In genomic region chr5:131170540-131171275, GRCh38 we compare ENCODE assay signal across 8 cellular contexts. TPM values are rescaled to one million over a fixed set of nuclear protein-coding genes. Genes with fewer than 3 reads are reported as not detected.
DNase-seq lines count a peak whose midpoint lies in the region; ATAC-seq, FAIRE-seq and TF ChIP-seq lines count a peak whose summit lies in the region.

TSS of gene LYRM7 (plus strand) at chr5:131170944. CDS start at chr5:131171021, 77 bp downstream.

- H3K4me2 ChIP-seq in HepG2 (ENCODE audit: low read depth, low read length) = peak within 1 kb of the TSS; percentile 90

- H4K20me1 ChIP-seq in HepG2 (ENCODE audit: insufficient read depth, low read length) = no peaks in the 10 kb centered on the region

- H2AFZ ChIP-seq in HepG2 (ENCODE audit: low read length) = peak within 1 kb of the TSS; percentile 61

- CTCF ChIA-PET in HepG2 (lab: Yijun Ruan, JAX; ENCODE audit: low intra/inter-chr PET ratio, low total read pairs) = no interaction called here

- peak; percentile 76 to 81 for TF ChIP-seq POLR2A in HepG2 (IDR thresholded peaks at IDR 0.05; ENCODE audit: insufficient read depth in 1 of 2, low read depth in 2 of 2, low read length in 2 of 2)

- peak; percentile 99 for ATAC-seq in GM19395 (IDR thresholded peaks at IDR 0.05; ENCODE audit: unreplicated experiment)
- peak; percentile 96 for ATAC-seq in HG03565 (IDR thresholded peaks at IDR 0.05; ENCODE audit: unreplicated experiment)
- peak; percentile 99 for ATAC-seq in HepG2

- H3K9ac ChIP-seq in HepG2 (ENCODE audit: insufficient read depth, low read depth, low read length) = peak within 1 kb of the TSS; percentile 92

- POLR2A ChIA-PET in HepG2 (lab: Yijun Ruan, JAX) = no interaction called here

- peak within 1 kb of the TSS; percentile 78 for H3K27ac ChIP-seq in C4-2B
- peak within 1 kb of the TSS; percentile 78 for H3K27ac ChIP-seq in HepG2 (ENCODE audit: extremely low read length, insufficient read depth, low read length)

- H3K27me3 ChIP-seq in HepG2 (ENCODE audit: control insufficient read depth in 1 of 2, insufficient read depth in 2 of 2, low read length in 2 of 2) = no peaks in the 10 kb centered on the region; a peak in 1 of 5 replicates

- in situ Hi-C loops in HepG2 (cut with HindIII; ENCODE audit: extremely low pct_ligation_motif_present, low pct_unique_long_range_greater_than_20kb) = loop anchor here (5.0 kb wide), 1 partner anchor 212 kb away; no protein-coding TSS in a partner anchor

- BruUV-seq in HepG2 (replicated peaks; lab: Mats Ljungman, UMichigan) = no TSS peak

- H3K79me2 ChIP-seq in HepG2 (ENCODE audit: insufficient read depth, low read length) = peaks cover 11% of the 10 kb centered on the region

- H3K4me1 ChIP-seq in HepG2 (ENCODE audit: insufficient read depth, low read length) = peaks cover 29% of the 10 kb centered on the region

- TF ChIP-seq EP300 in HepG2 (IDR thresholded peaks at IDR 0.05; ENCODE audit: low read depth in 2 of 2, low read length in 2 of 2) (no peak), HepG2 (CRISPR knock-in tag; IDR thresholded peaks at IDR 0.05; ENCODE audit: borderline replicate concordance) (no peak; the same call in 1 of the 2 replicates)

- 2% methylated on average over 34 of the region's 42 CpGs for WGBS in HepG2 (ENCODE audit: low lambda C conversion rate)

- no peaks in the 10 kb centered on the region for H3K9me3 ChIP-seq in HepG2 (ENCODE audit: low read length)

- TF ChIP-seq CTCF in C4-2B (conservative IDR thresholded peaks at IDR 0.05) = no peak
- no peak for TF ChIP-seq CTCF in HepG2 (CRISPR knock-in tag; IDR thresholded peaks at IDR 0.05)

- DNase-seq in NCI-H774 (lab: John Stamatoyannopoulos, UW) (peak; percentile 99), dermis blood vessel endothelial cell (peak; percentile 100), HepG2 (ENCODE audit: low spot score) (peak; percentile 99)
- peak; percentile 91 to 94 for DNase-seq in activated CD4-positive, alpha-beta T cell treated with anti-CD3 and anti-CD28 coated beads, Interleukin-2, amount 50 U/mL, for 4 hours
- DNase-seq in stimulated activated CD4-positive, alpha-beta T cell treated with anti-CD3 and anti-CD28 coated beads, Interleukin-4, amount 100 ng/mL, for 1 hour = peak; percentile 88

- H3K36me3 ChIP-seq in HepG2 (replicated peaks in 1 of 2; ENCODE audit: control insufficient read depth in 1 of 2, insufficient read depth in 2 of 2, low read length in 2 of 2) = no peaks in the 10 kb centered on the region

- H3K4me3 ChIP-seq in HepG2 (replicated peaks in 1 of 3; ENCODE audit: insufficient read depth in 1 of 3, low read depth in 2 of 3, low read length in 3 of 3) = peak within 1 kb of the TSS; percentile 65 to 84 (median 82)

- intact Hi-C loops in HepG2 (cut with micrococcal nuclease; ENCODE audit: unreplicated experiment) = no loop called here

- peak; percentile 99 for FAIRE-seq in HepG2 (lab: Jason Lieb, UNC)

- TF ChIP-seq RAD21 in HepG2 (CRISPR knock-in tag; IDR thresholded peaks at IDR 0.05) = 0 out of 2 replicates have a peak, but pooled peaks have one; percentile 11

TF ChIP-seq in HepG2, 621 proteins besides CTCF, POLR2A, EP300 and RAD21 (continues in another document):
- no peak for TF ChIP-seq FLYWCH1 (CRISPR knock-in tag; IDR thresholded peaks at IDR 0.05)
- TF ChIP-seq, protein P1, sequence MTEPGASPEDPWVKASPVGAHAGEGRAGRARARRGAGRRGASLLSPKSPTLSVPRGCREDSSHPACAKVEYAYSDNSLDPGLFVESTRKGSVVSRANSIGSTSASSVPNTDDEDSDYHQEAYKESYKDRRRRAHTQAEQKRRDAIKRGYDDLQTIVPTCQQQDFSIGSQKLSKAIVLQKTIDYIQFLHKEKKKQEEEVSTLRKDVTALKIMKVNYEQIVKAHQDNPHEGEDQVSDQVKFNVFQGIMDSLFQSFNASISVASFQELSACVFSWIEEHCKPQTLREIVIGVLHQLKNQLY (CRISPR knock-in tag; IDR thresholded peaks at IDR 0.05) = no peak
- TF ChIP-seq ESRRA (CRISPR knock-in tag; IDR thresholded peaks at IDR 0.05; ENCODE audit: low read depth) = no peak
- 0 out of 2 replicates have a peak, but pooled peaks have one; percentile 69 for TF ChIP-seq ZNF264 (CRISPR knock-in tag; IDR thresholded peaks at IDR 0.05)
- TF ChIP-seq ZUFSP (CRISPR knock-in tag; IDR thresholded peaks at IDR 0.05; ENCODE audit: borderline replicate concordance) = no peak
- peak; percentile 80 for TF ChIP-seq SP2 (CRISPR knock-in tag; IDR thresholded peaks at IDR 0.05)
- TF ChIP-seq ZNF574 (CRISPR knock-in tag; IDR thresholded peaks at IDR 0.05) = peak; percentile 94
- TF ChIP-seq MAZ (IDR thresholded peaks at IDR 0.05; ENCODE audit: borderline replicate concordance, low read depth, low read length) = 0 out of 2 replicates have a peak, but pooled peaks have one; percentile 12
- peak; percentile 74; the same call in 1 of the 2 replicates for TF ChIP-seq MAZ (CRISPR knock-in tag; IDR thresholded peaks at IDR 0.05; ENCODE audit: low read depth)
- 0 out of 2 replicates have a peak, but pooled peaks have one; percentile 21 for TF ChIP-seq SNAPC2 (CRISPR knock-in tag; IDR thresholded peaks at IDR 0.05)
- TF ChIP-seq TP53 (CRISPR knock-in tag; conservative IDR thresholded peaks at IDR 0.05) = no peak
- TF ChIP-seq SIN3A (IDR thresholded peaks at IDR 0.05; ENCODE audit: borderline replicate concordance, low read depth, low read length) = peak; percentile 91; the same call in 1 of the 2 replicates
- TF ChIP-seq ZNF777 (CRISPR knock-in tag; IDR thresholded peaks at IDR 0.05) = peak; percentile 95
- TF ChIP-seq CREM (IDR thresholded peaks at IDR 0.05) = peak; percentile 94
- no peak for TF ChIP-seq CREM (CRISPR knock-in tag; IDR thresholded peaks at IDR 0.05)
- no peak for TF ChIP-seq CCDC6 (CRISPR knock-in tag; IDR thresholded peaks at IDR 0.05)

RNA-seq across cellular contexts. Expression of gene LYRM7, which starts in this region (rescaled TPM):
- total RNA-seq in dermis blood vessel endothelial cell (3.4 and 6.5 TPM in 2 replicates), HepG2 (2016; rRNA removed; fragmentation: Illumina TruSeq; extraction: Trizol) (5.5 and 9.4 TPM in 2 replicates)
- 0.71 and 0.81 TPM in 2 replicates for total RNA-seq in HepG2 (2016; cell fraction: cytosol; rRNA removed; fragmentation: Illumina TruSeq; extraction: Trizol; ENCODE audit: low read depth)
- 6.9 and 12.8 TPM in 2 replicates for total RNA-seq in HepG2 (2016; cell fraction: insoluble cytoplasmic fraction; rRNA removed; fragmentation: Illumina TruSeq; extraction: Trizol)
- 3.0 and 3.8 TPM in 2 replicates for total RNA-seq in HepG2 (2016; cell fraction: membrane; rRNA removed; fragmentation: Illumina TruSeq; extraction: Trizol)
- total RNA-seq in HepG2 (2016; cell fraction: nucleus; rRNA removed; fragmentation: Illumina TruSeq; extraction: Trizol) = 3.4 and 5.0 TPM in 2 replicates
- 2.4 and 3.0 TPM in 2 replicates for polyA plus RNA-seq in HepG2 (2011; rRNA removed)
- polyA plus RNA-seq in HepG2 (2011; cell fraction: cytosol; rRNA removed) = 0.94 and 2.1 TPM in 2 replicates
- polyA plus RNA-seq in HepG2 (2011; cell fraction: nucleus; rRNA removed) = 0.84 and 1.2 TPM in 2 replicates
- polyA plus RNA-seq in HepG2 (2012) = 4.3 and 5.5 TPM in 2 replicates
- polyA plus RNA-seq in HepG2 (2016; cell fraction: cytosol; fragmentation: Illumina TruSeq; extraction: Trizol; ENCODE audit: low read depth) = 1.6 and 3.5 TPM in 2 replicates
- polyA plus RNA-seq in HepG2 (2016; cell fraction: insoluble cytoplasmic fraction; fragmentation: Illumina TruSeq; extraction: Trizol; ENCODE audit: low read depth) = 13.4 and 14.4 TPM in 2 replicates
- 4.2 and 5.5 TPM in 2 replicates for polyA plus RNA-seq in HepG2 (2016; cell fraction: membrane; fragmentation: Illumina TruSeq; extraction: Trizol; ENCODE audit: low read depth)
- 6.2 and 7.6 TPM in 2 replicates for polyA plus RNA-seq in HepG2 (2016; cell fraction: nucleus; fragmentation: Illumina TruSeq; extraction: Trizol; ENCODE audit: insufficient read depth, low read depth)
- 0.54 and 1.4 TPM in 2 replicates for polyA minus RNA-seq in HepG2 (2011; rRNA and poly(A)+ RNA removed; ENCODE audit: low replicate concordance)
- 2.6 and 3.2 TPM in 2 replicates for polyA minus RNA-seq in HepG2 (2011; cell fraction: cytosol; rRNA and poly(A)+ RNA removed)
- 2.6 and 2.7 TPM in 2 replicates for polyA minus RNA-seq in HepG2 (2011; cell fraction: nucleus; rRNA and poly(A)+ RNA removed)

Comparison
In these comparisons a context has a peak if more than half of its experiments do, and no peak if none do; other contexts are left out.
1. Peak in every context shown above with its lines: DNase-seq, ATAC-seq, H3K4me3 ChIP-seq and H3K27ac ChIP-seq.